ENCODE assay signal across 16 cellular contexts in genomic region chr6:156260792-156261191, GRCh38.
"Had no signal": no experiment of that assay in that cellular context is flagged by ENCODE, and none has a peak within 500 bp of the region (broad histone marks: within the 10 kb centered on the region; RNA-seq: fewer than 3 reads in every experiment).

No MANE protein-coding gene starts in this region.

- H3K27ac ChIP-seq: PC-9 had no signal

- H3K4me2 ChIP-seq: PC-9 had no signal

- H2AFZ ChIP-seq: PC-9 had no signal

- ATAC-seq: activated CD8-positive, alpha-beta T cell treated with anti-CD3 and anti-CD28 coated beads, Interleukin-2, amount 10 ng/mL, durations not matched to agents 7 days and 5 days; WTC11 had no signal

- H3K4me3 ChIP-seq: PC-9 had no signal

- DNase-seq: activated CD4-positive, alpha-beta T cell treated with anti-CD3 and anti-CD28 coated beads for 48 hours; activated CD4-positive, alpha-beta T cell treated with anti-CD3 and anti-CD28 coated beads, Interleukin-2, amount 50 U/mL, for 4 hours; activated CD4-positive, CD25-positive, alpha-beta regulatory T cell treated with anti-CD3 and anti-CD28 coated beads, Interleukin-2, amount 50 U/mL, for 72 hours; activated CD8-positive, alpha-beta memory T cell treated with anti-CD3 and anti-CD28 coated beads, Interleukin-2, amount 50 U/mL, for 48 hours; activated CD8-positive, alpha-beta T cell treated with anti-CD3 and anti-CD28 coated beads, Interleukin-2, amount 10 ng/mL, durations not matched to agents 7 days and 5 days; activated naive CD4-positive, alpha-beta T cell; activated T-cell treated with anti-CD3 and anti-CD28 coated beads, Interleukin-2, amount 50 U/mL, for 1 hour; aorta; NCI-H1105; NCI-H146; NCI-H187 treated with DMSO at 0.1 percent for 48 hours; NCI-H2081 treated with DMSO at 0.1 percent for 48 hours; NCI-H446; PC-9; SHP77 treated with DMSO at 0.1 percent for 48 hours had no signal
